Comparison of ENCODE assay signal across 9 cellular contexts in the genomic region with DNA sequence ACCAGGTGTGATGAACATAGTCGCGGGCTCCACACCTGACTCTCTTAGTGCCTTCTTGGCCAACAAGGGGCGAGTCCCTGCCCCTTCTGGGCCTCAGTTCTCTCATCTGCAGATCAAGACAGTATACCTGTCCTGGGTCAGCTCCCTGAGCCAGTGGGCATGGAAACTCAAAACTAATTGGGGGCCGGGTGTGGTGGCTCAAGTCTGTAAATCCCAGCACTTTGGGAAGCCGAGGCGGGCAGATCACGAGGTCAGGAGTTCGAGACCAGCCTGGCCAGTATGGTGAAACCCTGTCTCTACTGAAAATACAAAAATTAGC. TPM values are rescaled to one million over a fixed set of nuclear protein-coding genes. Genes with fewer than 3 reads are reported as not detected.
DNase-seq lines count a peak whose midpoint lies in the region; ATAC-seq and TF ChIP-seq lines count a peak whose summit lies in the region.
"Not testable (repeated sequence)": the region's sequence is repeated elsewhere in the genome, so short reads cannot be mapped to it uniquely, and the experiment has no call there.
"Had no signal": no experiment of that assay in that cellular context is flagged by ENCODE, and none has a peak within 500 bp of the region (broad histone marks: within the 10 kb centered on the region; RNA-seq: fewer than 3 reads in every experiment).

No MANE protein-coding gene starts in this region.

- H3K27ac ChIP-seq in CD4-positive, CD25-positive, alpha-beta regulatory T cell (ENCODE audit: insufficient read depth, low read length, poor library complexity, severe bottlenecking) = peak overlapping the region; percentile 70

- peaks cover 0 to 11% (median 5%) of the 10 kb centered on the region in 7 donors for H3K9me3 Mint-ChIP-seq in CD4-positive, CD25-positive, alpha-beta regulatory T cell
- H3K9me3 Mint-ChIP-seq in activated CD8-positive, alpha-beta T cell treated with anti-CD3 and anti-CD28 coated beads for 36 hours = peaks cover 18% of the 10 kb centered on the region
- H3K9me3 Mint-ChIP-seq in activated naive CD8-positive, alpha-beta T cell treated with anti-CD3 and anti-CD28 coated beads, Interleukin-2, amount 10 ng/mL, durations not matched to agents 7 days and 5 days = peaks cover 16% of the 10 kb centered on the region
- H3K9me3 Mint-ChIP-seq in nephron; stimulated activated memory B cell treated with anti-CD40 and anti-IgM and Interleukin-4, amounts not matched to agents 10 μg/mL and 1 μg/mL and 100 μg/mL, for 72 hours: not testable (repeated sequence)

- intact Hi-C loops in activated CD8-positive, alpha-beta T cell treated with anti-CD3 and anti-CD28 coated beads for 36 hours (cut with micrococcal nuclease); left ventricle myocardium superior (cut with micrococcal nuclease): not testable (repeated sequence)

- not testable (repeated sequence) for H3K4me3 ChIP-seq in CD4-positive, CD25-positive, alpha-beta regulatory T cell (ENCODE audit: low read depth, low read length)
- H3K4me3 ChIP-seq in HAP-1 = peak overlapping the region; percentile 73; the same call in 1 of the 2 replicates

- peaks cover 28% of the 10 kb centered on the region for H3K27me3 Mint-ChIP-seq in CD4-positive, CD25-positive, alpha-beta regulatory T cell
- H3K27me3 Mint-ChIP-seq in activated CD8-positive, alpha-beta T cell treated with anti-CD3 and anti-CD28 coated beads for 36 hours; stimulated activated memory B cell treated with anti-CD40 and anti-IgM and Interleukin-4, amounts not matched to agents 10 μg/mL and 1 μg/mL and 100 μg/mL, for 72 hours: not testable (repeated sequence)
- H3K27me3 Mint-ChIP-seq in activated naive CD8-positive, alpha-beta T cell treated with anti-CD3 and anti-CD28 coated beads, Interleukin-2, amount 10 ng/mL, durations not matched to agents 7 days and 5 days = peaks cover 18% of the 10 kb centered on the region
- peaks cover 21% of the 10 kb centered on the region for H3K27me3 Mint-ChIP-seq in nephron (ENCODE audit: low read depth)

- TF ChIP-seq CTCF in activated CD8-positive, alpha-beta T cell treated with anti-CD3 and anti-CD28 coated beads for 36 hours (IDR thresholded peaks at IDR 0.05); nephron (IDR thresholded peaks at IDR 0.05; ENCODE audit: unreplicated experiment in 3 of 3): not testable (repeated sequence)

- H3K27me3 ChIP-seq in CD4-positive, CD25-positive, alpha-beta regulatory T cell (ENCODE audit: control insufficient read depth, insufficient read depth, low read length); HAP-1 (ENCODE audit: low read depth): not testable (repeated sequence)

- peaks cover 32% of the 10 kb centered on the region for H3K4me1 ChIP-seq in CD4-positive, CD25-positive, alpha-beta regulatory T cell (ENCODE audit: control insufficient read depth, insufficient read depth, low read length, poor library complexity, severe bottlenecking)
- H3K4me1 ChIP-seq in HAP-1 = peaks cover 11% of the 10 kb centered on the region

- peak overlapping the region; percentile 96 to 97 (median 96) for H3K27ac Mint-ChIP-seq in CD4-positive, CD25-positive, alpha-beta regulatory T cell
- peak overlapping the region; percentile 93 for H3K27ac Mint-ChIP-seq in activated CD8-positive, alpha-beta T cell treated with anti-CD3 and anti-CD28 coated beads for 36 hours
- peak overlapping the region; percentile 99 for H3K27ac Mint-ChIP-seq in activated naive CD8-positive, alpha-beta T cell treated with anti-CD3 and anti-CD28 coated beads, Interleukin-2, amount 10 ng/mL, durations not matched to agents 7 days and 5 days
- not testable (repeated sequence) for H3K27ac Mint-ChIP-seq in nephron
- H3K27ac Mint-ChIP-seq in stimulated activated memory B cell treated with anti-CD40 and anti-IgM and Interleukin-4, amounts not matched to agents 10 μg/mL and 1 μg/mL and 100 μg/mL, for 72 hours = peak overlapping the region; percentile 71

- CTCF ChIA-PET in activated CD8-positive, alpha-beta T cell treated with anti-CD3 and anti-CD28 coated beads for 36 hours (lab: Charles Lee) = interaction anchor here (1.2 kb wide), 1 partner anchor 18 kb away, joined by 4 read pairs; no protein-coding TSS in a partner anchor

- in situ Hi-C loops in HAP-1 (cut with MboI; ENCODE audit: low sequenced_read_pairs) = not testable (repeated sequence)

- H3K9me3 ChIP-seq in CD4-positive, CD25-positive, alpha-beta regulatory T cell (ENCODE audit: control insufficient read depth in 2 of 2, low read length in 2 of 2) = peaks cover 0 to 18% of the 10 kb centered on the region in 2 experiments
- H3K9me3 ChIP-seq in HAP-1 = not testable (repeated sequence)

- H3K36me3 ChIP-seq in CD4-positive, CD25-positive, alpha-beta regulatory T cell (ENCODE audit: control insufficient read depth, insufficient read depth, low read length) = not testable (repeated sequence)
- H3K36me3 ChIP-seq in HAP-1 (replicated peaks) = peaks cover 28% of the 10 kb centered on the region

- H3K4me1 Mint-ChIP-seq in CD4-positive, CD25-positive, alpha-beta regulatory T cell = peaks cover 12 to 49% (median 20%) of the 10 kb centered on the region in 4 donors
- H3K4me1 Mint-ChIP-seq in activated CD8-positive, alpha-beta T cell treated with anti-CD3 and anti-CD28 coated beads for 36 hours (ENCODE audit: low read depth) = peaks cover 28% of the 10 kb centered on the region
- peaks cover 17% of the 10 kb centered on the region for H3K4me1 Mint-ChIP-seq in activated naive CD8-positive, alpha-beta T cell treated with anti-CD3 and anti-CD28 coated beads, Interleukin-2, amount 10 ng/mL, durations not matched to agents 7 days and 5 days
- not testable (repeated sequence) for H3K4me1 Mint-ChIP-seq in nephron
- H3K4me1 Mint-ChIP-seq in stimulated activated memory B cell treated with anti-CD40 and anti-IgM and Interleukin-4, amounts not matched to agents 10 μg/mL and 1 μg/mL and 100 μg/mL, for 72 hours = peaks cover 47% of the 10 kb centered on the region

- not testable (repeated sequence) for DNase-seq in CD4-positive, CD25-positive, alpha-beta regulatory T cell; HAP-1 (ENCODE audit: low spot score in 2 of 2); activated CD8-positive, alpha-beta T cell treated with anti-CD3 and anti-CD28 coated beads for 36 hours; activated naive CD8-positive, alpha-beta T cell treated with anti-CD3 and anti-CD28 coated beads, Interleukin-2, amount 10 ng/mL, durations not matched to agents 7 days and 5 days
- DNase-seq in RPMI8226 = peak; percentile 22
- DNase-seq in left ventricle myocardium superior = peak; percentile 13

- H3K36me3 Mint-ChIP-seq in CD4-positive, CD25-positive, alpha-beta regulatory T cell; nephron (ENCODE audit: low read depth): not testable (repeated sequence)
- peaks cover 25% of the 10 kb centered on the region for H3K36me3 Mint-ChIP-seq in activated CD8-positive, alpha-beta T cell treated with anti-CD3 and anti-CD28 coated beads for 36 hours (ENCODE audit: low read depth)
- peaks cover 38% of the 10 kb centered on the region for H3K36me3 Mint-ChIP-seq in activated naive CD8-positive, alpha-beta T cell treated with anti-CD3 and anti-CD28 coated beads, Interleukin-2, amount 10 ng/mL, durations not matched to agents 7 days and 5 days
- H3K36me3 Mint-ChIP-seq in stimulated activated memory B cell treated with anti-CD40 and anti-IgM and Interleukin-4, amounts not matched to agents 10 μg/mL and 1 μg/mL and 100 μg/mL, for 72 hours = peaks cover 21% of the 10 kb centered on the region

- peak overlapping the region; percentile 76 to 89 (median 84) for H3K4me3 Mint-ChIP-seq in CD4-positive, CD25-positive, alpha-beta regulatory T cell
- H3K4me3 Mint-ChIP-seq in activated CD8-positive, alpha-beta T cell treated with anti-CD3 and anti-CD28 coated beads for 36 hours = peak overlapping the region; percentile 46
- H3K4me3 Mint-ChIP-seq in activated naive CD8-positive, alpha-beta T cell treated with anti-CD3 and anti-CD28 coated beads, Interleukin-2, amount 10 ng/mL, durations not matched to agents 7 days and 5 days = peak overlapping the region; percentile 70
- peak overlapping the region; percentile 86 to 92 (median 92) for H3K4me3 Mint-ChIP-seq in nephron
- peak overlapping the region; percentile 38 for H3K4me3 Mint-ChIP-seq in stimulated activated memory B cell treated with anti-CD40 and anti-IgM and Interleukin-4, amounts not matched to agents 10 μg/mL and 1 μg/mL and 100 μg/mL, for 72 hours

- not testable (repeated sequence) for ATAC-seq in CD4-positive, CD25-positive, alpha-beta regulatory T cell (ENCODE audit: low read depth in 2 of 2); activated CD8-positive, alpha-beta T cell treated with anti-CD3 and anti-CD28 coated beads for 36 hours; activated naive CD8-positive, alpha-beta T cell treated with anti-CD3 and anti-CD28 coated beads, Interleukin-2, amount 10 ng/mL, durations not matched to agents 7 days and 5 days (ENCODE audit: low read depth); left ventricle myocardium superior; stimulated activated memory B cell treated with anti-CD40 and anti-IgM and Interleukin-4, amounts not matched to agents 10 μg/mL and 1 μg/mL and 100 μg/mL, for 72 hours

- POLR2A ChIA-PET in activated CD8-positive, alpha-beta T cell treated with anti-CD3 and anti-CD28 coated beads for 36 hours (lab: Charles Lee) = interaction anchor here (1.2 to 11.3 kb wide), 3 partner anchors 19 to 277 kb away, joined by 3 to 81 read pairs (median 3); a partner anchor contains a TSS
- POLR2A ChIA-PET in activated naive CD8-positive, alpha-beta T cell treated with anti-CD3 and anti-CD28 coated beads, Interleukin-2, amount 10 ng/mL, durations not matched to agents 7 days and 5 days (lab: Charles Lee) = interaction anchor here (2.9 kb wide), 1 partner anchor 19 kb away, joined by 10 read pairs; a partner anchor contains a TSS

RNA-seq across cellular contexts. Expression of a gene that starts 2.5 kb away (rescaled TPM):
- 23.7 TPM for total RNA-seq in CD4-positive, CD25-positive, alpha-beta regulatory T cell
- 1 to 10 TPM; 1.1 to 3.4 (median 1.4) TPM for polyA plus RNA-seq in CD4-positive, CD25-positive, alpha-beta regulatory T cell
- total RNA-seq in activated CD8-positive, alpha-beta T cell treated with anti-CD3 and anti-CD28 coated beads for 36 hours = 10 to 100 TPM; 11.6 to 11.7 TPM
- 1 to 10 TPM; 8.6 to 9.8 TPM for total RNA-seq in activated naive CD8-positive, alpha-beta T cell treated with anti-CD3 and anti-CD28 coated beads, Interleukin-2, amount 10 ng/mL, durations not matched to agents 7 days and 5 days
- total RNA-seq in left ventricle myocardium superior = 13.5 TPM
- total RNA-seq: HT1080 had no signal

RNA-seq across cellular contexts. Expression of a gene that starts 13.4 kb away (rescaled TPM):
- total RNA-seq in CD4-positive, CD25-positive, alpha-beta regulatory T cell = 30.3 TPM
- 10 to 100 TPM; 44.7 to 68.1 (median 56.6) TPM for polyA plus RNA-seq in CD4-positive, CD25-positive, alpha-beta regulatory T cell
- total RNA-seq in activated CD8-positive, alpha-beta T cell treated with anti-CD3 and anti-CD28 coated beads for 36 hours = 10 to 100 TPM; 67.1 to 72.3 TPM
- total RNA-seq in activated naive CD8-positive, alpha-beta T cell treated with anti-CD3 and anti-CD28 coated beads, Interleukin-2, amount 10 ng/mL, durations not matched to agents 7 days and 5 days = 10 to 100 TPM; 78.2 to 79.3 TPM
- 42.3 TPM for total RNA-seq in left ventricle myocardium superior

RNA-seq across cellular contexts. Expression of a gene that starts 19.1 kb away (rescaled TPM):
- total RNA-seq in CD4-positive, CD25-positive, alpha-beta regulatory T cell = 353 TPM
- 10 to 100 TPM; 21.4 to 32.9 (median 30.6) TPM for polyA plus RNA-seq in CD4-positive, CD25-positive, alpha-beta regulatory T cell
- total RNA-seq in activated CD8-positive, alpha-beta T cell treated with anti-CD3 and anti-CD28 coated beads for 36 hours = 100 to 1,000 TPM; 170 to 181 TPM
- total RNA-seq in activated naive CD8-positive, alpha-beta T cell treated with anti-CD3 and anti-CD28 coated beads, Interleukin-2, amount 10 ng/mL, durations not matched to agents 7 days and 5 days = 100 to 1,000 TPM; 232 to 235 TPM
- total RNA-seq in left ventricle myocardium superior = 96.9 TPM

Comparison
In these comparisons a context has a peak if more than half of its experiments do, and no peak if none do; other contexts are left out.
1. H3K4me3 Mint-ChIP-seq: peak in every context shown above with its lines; median percentile 92 in nephron; 84 in CD4-positive, CD25-positive, alpha-beta regulatory T cell; 70 in activated naive CD8-positive, alpha-beta T cell treated with anti-CD3 and anti-CD28 coated beads, Interleukin-2, amount 10 ng/mL, durations not matched to agents 7 days and 5 days; 46 in activated CD8-positive, alpha-beta T cell treated with anti-CD3 and anti-CD28 coated beads for 36 hours; 38 in stimulated activated memory B cell treated with anti-CD40 and anti-IgM and Interleukin-4, amounts not matched to agents 10 μg/mL and 1 μg/mL and 100 μg/mL, for 72 hours.